Comparison of ENCODE assay signal across 2 cellular contexts in the genomic region with DNA sequence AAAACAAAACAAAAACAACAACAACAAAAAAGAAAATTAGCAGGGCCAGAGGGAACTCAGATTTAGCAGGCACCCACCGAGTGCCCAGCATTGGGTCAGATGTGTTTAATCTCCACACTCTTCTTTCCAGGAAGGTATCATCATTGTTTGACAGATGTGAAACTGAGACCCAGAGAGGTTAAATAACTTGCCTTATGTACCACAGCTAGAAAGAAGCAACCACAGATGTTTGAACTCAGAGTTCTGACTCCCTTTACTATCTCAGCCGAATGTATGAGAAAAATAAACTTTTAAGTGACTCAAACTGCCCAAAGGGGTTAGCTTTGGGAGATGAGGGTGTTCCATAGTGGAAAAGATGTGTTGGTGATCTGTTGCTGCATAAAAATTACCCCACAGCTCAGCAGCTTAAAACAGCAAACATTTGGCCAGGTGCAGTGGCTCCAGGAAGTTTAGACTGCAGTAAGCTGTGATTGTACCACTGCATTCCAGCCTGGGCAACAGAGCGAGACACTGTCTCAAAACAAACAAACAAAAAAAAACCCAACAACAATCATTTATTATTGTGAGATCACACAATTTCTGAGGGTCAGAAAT.
A peak's percentile ranks its signal among the peaks of the same experiment; 100 is the strongest.
TF ChIP-seq lines count a peak whose summit lies in the region.

No MANE protein-coding gene starts in this region.

TF ChIP-seq in HepG2, 621 proteins besides CTCF, POLR2A, EP300 and RAD21:
- TF ChIP-seq ZNF121 (CRISPR knock-in tag; IDR thresholded peaks at IDR 0.05), result 0 out of 2 replicates have a peak, but pooled peaks have one; percentile 46
- TF ChIP-seq AHR (CRISPR knock-in tag; IDR thresholded peaks at IDR 0.05), result no peak

TF ChIP-seq in GM12891, 5 proteins besides CTCF, POLR2A, EP300 and RAD21:
- TF ChIP-seq POU2F2 (IDR thresholded peaks at IDR 0.05; ENCODE audit: low read depth, low read length) (no peak), TAF1 (IDR thresholded peaks at IDR 0.05; ENCODE audit: low read depth, low read length) (no peak), SPI1 (IDR thresholded peaks at IDR 0.05; ENCODE audit: low read depth, low read length) (no peak), PAX5 (IDR thresholded peaks at IDR 0.05; ENCODE audit: insufficient read depth, low read length, severe bottlenecking) (no peak), POLR2AphosphoS5 (IDR thresholded peaks at IDR 0.05; ENCODE audit: low read depth, low read length) (no peak)
